ENCODE assay signal across 8 cellular contexts in the genomic region with DNA sequence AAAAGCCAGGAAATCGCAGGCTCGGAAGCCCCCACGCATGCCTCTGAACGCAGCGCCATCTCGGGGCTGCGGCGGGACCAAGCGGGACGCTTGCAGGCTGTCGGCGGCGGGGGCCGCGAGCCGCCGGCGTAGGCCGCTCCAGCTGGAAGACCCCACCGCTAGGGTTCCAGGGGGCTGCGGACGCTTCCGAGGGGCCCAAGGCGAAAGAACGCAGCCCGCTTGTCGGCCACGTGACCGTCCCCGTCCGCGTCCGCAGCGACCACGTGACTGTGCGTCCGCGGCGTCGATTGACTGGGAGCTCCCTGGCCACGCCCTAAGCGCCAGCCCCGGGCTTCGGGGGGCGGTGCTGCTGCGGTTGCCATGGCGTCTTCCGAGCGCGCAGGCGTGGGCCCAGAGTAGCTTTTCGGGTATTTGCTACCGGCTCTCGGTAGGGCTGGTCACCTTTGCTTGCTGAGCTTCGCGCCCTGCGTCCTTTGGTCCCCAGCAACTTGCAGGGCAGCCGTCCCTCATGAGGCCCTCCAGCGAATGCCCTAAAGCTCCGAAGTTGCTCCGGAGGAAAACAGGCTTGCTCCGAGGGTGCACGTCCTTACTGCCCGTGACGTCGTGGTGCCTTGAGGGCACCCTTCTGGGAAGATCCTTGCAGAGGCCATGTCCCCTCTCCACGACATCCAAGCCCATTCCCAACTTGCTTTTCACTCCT.
DNase-seq lines count a peak whose midpoint lies in the region; ATAC-seq lines count a peak whose summit lies in the region.

No MANE protein-coding gene starts in this region.

- intact Hi-C loops in right cardiac atrium (cut with DNase I), result loop anchor here in 2 of 4 donors (10.0 kb wide), 2 partner anchors 199 to 349 kb away; a partner anchor contains a TSS

- peak overlapping the region; percentile 95 for H3K4me3 Mint-ChIP-seq in T-helper 17 cell

- H3K27ac Mint-ChIP-seq in T-helper 17 cell, result peak overlapping the region; percentile 96

- H3K27ac ChIP-seq in angular gyrus (ENCODE audit: low read depth, low read length), result peak overlapping the region; percentile 94
- peak overlapping the region; percentile 89 for H3K27ac ChIP-seq in right cardiac atrium (ENCODE audit: low read length)

- H3K4me1 ChIP-seq in right cardiac atrium (ENCODE audit: control insufficient read depth, insufficient read depth, low read length), result peaks cover 2% of the 10 kb centered on the region

- no peaks in the 10 kb centered on the region for H3K36me3 Mint-ChIP-seq in T-helper 17 cell (ENCODE audit: low read depth)

- peaks cover 4% of the 10 kb centered on the region for H3K4me1 Mint-ChIP-seq in T-helper 17 cell

- no peaks in the 10 kb centered on the region for H3K27me3 ChIP-seq in right cardiac atrium (ENCODE audit: control insufficient read depth, insufficient read depth)

- ATAC-seq in GM18498 (IDR thresholded peaks at IDR 0.05; ENCODE audit: unreplicated experiment) (peak; percentile 93), HG02884 (IDR thresholded peaks at IDR 0.05; ENCODE audit: unreplicated experiment) (peak; percentile 84), T-helper 17 cell (peak; percentile 90), right cardiac atrium (peak; percentile 97)

- DNase-seq in NCI-H146 (lab: John Stamatoyannopoulos, UW), result peak; percentile 92
- peak; percentile 85 to 90 (median 88) for DNase-seq in T-helper 17 cell
- DNase-seq in right cardiac atrium, result peak; percentile 95 to 98 (median 98)
- DNase-seq in retina, result peak; percentile 96
- no peak for DNase-seq in cortex of kidney (lab: John Stamatoyannopoulos, UW)

- no peaks in the 10 kb centered on the region for H3K9me3 ChIP-seq in T-helper 17 cell (ENCODE audit: control insufficient read depth, low read length, poor library complexity, severe bottlenecking)
- H3K9me3 ChIP-seq in right cardiac atrium (ENCODE audit: control insufficient read depth, low read length), result no peaks in the 10 kb centered on the region

- WGBS in right cardiac atrium, result under 1% methylated on average over 67 of the region's 67 CpGs

- peak overlapping the region; percentile 49 for H3K4me3 ChIP-seq in right cardiac atrium (ENCODE audit: low read length)

- H3K27me3 Mint-ChIP-seq in T-helper 17 cell, result no peaks in the 10 kb centered on the region
